ENCODE assay signal across 14 cellular contexts in the genomic region with DNA sequence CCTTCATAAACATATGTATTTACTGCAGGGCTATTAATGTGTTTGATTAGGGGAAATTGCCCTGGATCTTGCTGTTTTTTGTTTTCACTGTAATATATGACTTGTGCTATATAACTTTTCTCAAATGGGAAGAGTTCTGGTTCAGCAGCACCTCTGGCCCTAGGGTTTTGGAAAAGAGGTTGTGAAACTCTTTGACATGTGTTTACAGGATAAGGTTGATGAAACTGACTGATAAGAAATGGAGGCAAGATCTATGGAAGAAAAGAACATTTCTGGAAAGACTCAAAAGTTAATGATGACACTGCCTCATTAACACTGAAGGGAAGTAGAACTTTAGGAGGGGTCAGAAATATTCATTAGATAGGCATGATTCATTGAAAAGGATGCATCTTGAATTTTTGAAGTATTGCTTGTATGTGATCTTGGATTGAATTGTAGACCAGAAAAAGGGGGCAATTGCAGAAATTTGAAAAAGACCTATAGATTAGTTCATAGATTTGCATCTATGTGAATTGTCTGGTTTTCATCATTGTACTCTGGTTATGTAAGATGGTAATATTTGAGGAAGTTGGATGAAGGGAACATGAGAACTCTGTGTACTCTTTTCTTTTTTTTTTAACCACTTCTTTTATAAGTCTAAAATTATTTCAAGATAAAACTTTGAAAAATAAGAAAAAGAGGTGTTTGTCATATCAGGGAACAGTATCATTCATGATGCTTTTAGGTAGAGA. TPM values are rescaled to one million over a fixed set of nuclear protein-coding genes. Genes with fewer than 3 reads are reported as not detected.
DNase-seq lines count a peak whose midpoint lies in the region; ATAC-seq and TF ChIP-seq lines count a peak whose summit lies in the region.
"Had no signal": no experiment of that assay in that cellular context is flagged by ENCODE, and none has a peak within 500 bp of the region (broad histone marks: within the 10 kb centered on the region; RNA-seq: fewer than 3 reads in every experiment).

No MANE protein-coding gene starts in this region.

- H3K27me3 ChIP-seq in transverse colon, result no peaks in the 10 kb centered on the region
- H3K27me3 ChIP-seq: breast epithelium had no signal

- no peak overlapping the region for H3K4me3 ChIP-seq in transverse colon
- H3K4me3 ChIP-seq: breast epithelium had no signal

- no peak overlapping the region for H3K4me3 Mint-ChIP-seq in activated T-cell treated with anti-CD3 and anti-CD28 coated beads, Interleukin-2, amount 50 U/mL, for 72 hours
- H3K4me3 Mint-ChIP-seq in activated T-cell treated with anti-CD3 and anti-CD28 coated beads, Interleukin-2, amount 50 U/mL, for 4 hours, result no peak overlapping the region
- no peak overlapping the region for H3K4me3 Mint-ChIP-seq in mesothelial cell of epicardium
- H3K4me3 Mint-ChIP-seq: activated CD8-positive, alpha-beta T cell treated with anti-CD3 and anti-CD28 coated beads for 36 hours; activated naive CD8-positive, alpha-beta T cell treated with anti-CD3 and anti-CD28 coated beads, Interleukin-2, amount 10 ng/mL, durations not matched to agents 7 days and 5 days had no signal

- peak overlapping the region; percentile 7 to 72 (median 66) for H3K27ac ChIP-seq in transverse colon

- H3K9me3 Mint-ChIP-seq in activated T-cell treated with anti-CD3 and anti-CD28 coated beads, Interleukin-2, amount 50 U/mL, for 72 hours, result peaks cover 0 to 2% of the 10 kb centered on the region in 2 donors
- H3K9me3 Mint-ChIP-seq in activated T-cell treated with anti-CD3 and anti-CD28 coated beads, Interleukin-2, amount 50 U/mL, for 4 hours, result no peaks in the 10 kb centered on the region
- no peaks in the 10 kb centered on the region for H3K9me3 Mint-ChIP-seq in mesothelial cell of epicardium
- H3K9me3 Mint-ChIP-seq: activated CD8-positive, alpha-beta T cell treated with anti-CD3 and anti-CD28 coated beads for 36 hours; activated naive CD8-positive, alpha-beta T cell treated with anti-CD3 and anti-CD28 coated beads, Interleukin-2, amount 10 ng/mL, durations not matched to agents 7 days and 5 days had no signal

- no peak for TF ChIP-seq POLR2A in transverse colon (IDR thresholded peaks at IDR 0.05)

- H3K36me3 Mint-ChIP-seq in activated T-cell treated with anti-CD3 and anti-CD28 coated beads, Interleukin-2, amount 50 U/mL, for 72 hours (ENCODE audit: insufficient read depth in 2 of 2), result no peaks in the 10 kb centered on the region
- H3K36me3 Mint-ChIP-seq in activated T-cell treated with anti-CD3 and anti-CD28 coated beads, Interleukin-2, amount 50 U/mL, for 4 hours (ENCODE audit: insufficient read depth), result no peaks in the 10 kb centered on the region
- no peaks in the 10 kb centered on the region for H3K36me3 Mint-ChIP-seq in mesothelial cell of epicardium

- peaks cover 30 to 88% (median 54%) of the 10 kb centered on the region in 4 donors for H3K4me1 ChIP-seq in transverse colon

- no peak for DNase-seq in activated T-cell treated with anti-CD3 and anti-CD28 coated beads, Interleukin-2, amount 50 U/mL, for 72 hours
- DNase-seq in activated T-cell treated with anti-CD3 and anti-CD28 coated beads, Interleukin-2, amount 50 U/mL, for 4 hours, result no peak
- DNase-seq in SIG-M5 (lab: John Stamatoyannopoulos, UW) (peak; percentile 4), mesothelial cell of epicardium (ENCODE audit: low spot score in 2 of 2, unreplicated experiment in 2 of 2) (no peak), transverse colon (no peak), globus pallidus (ENCODE audit: low spot score) (no peak), C1 segment of cervical spinal cord (lab: John Stamatoyannopoulos, UW) (no peak), G401 (ENCODE audit: low spot score) (no peak)
- DNase-seq: activated CD8-positive, alpha-beta T cell treated with anti-CD3 and anti-CD28 coated beads for 36 hours; activated naive CD8-positive, alpha-beta T cell treated with anti-CD3 and anti-CD28 coated beads, Interleukin-2, amount 10 ng/mL, durations not matched to agents 7 days and 5 days; NCI-H2029; NCI-H526 treated with DMSO at 0.1 percent for 48 hours had no signal

- no peaks in the 10 kb centered on the region for H3K27me3 Mint-ChIP-seq in activated T-cell treated with anti-CD3 and anti-CD28 coated beads, Interleukin-2, amount 50 U/mL, for 72 hours (ENCODE audit: low read depth)
- no peaks in the 10 kb centered on the region for H3K27me3 Mint-ChIP-seq in activated T-cell treated with anti-CD3 and anti-CD28 coated beads, Interleukin-2, amount 50 U/mL, for 4 hours (ENCODE audit: low read depth)
- H3K27me3 Mint-ChIP-seq in mesothelial cell of epicardium (ENCODE audit: low read depth), result no peaks in the 10 kb centered on the region
- H3K27me3 Mint-ChIP-seq: activated CD8-positive, alpha-beta T cell treated with anti-CD3 and anti-CD28 coated beads for 36 hours; activated naive CD8-positive, alpha-beta T cell treated with anti-CD3 and anti-CD28 coated beads, Interleukin-2, amount 10 ng/mL, durations not matched to agents 7 days and 5 days had no signal

- H3K4me1 Mint-ChIP-seq in activated T-cell treated with anti-CD3 and anti-CD28 coated beads, Interleukin-2, amount 50 U/mL, for 72 hours (ENCODE audit: low read depth), result peaks cover 81% of the 10 kb centered on the region
- peaks cover 86% of the 10 kb centered on the region for H3K4me1 Mint-ChIP-seq in activated T-cell treated with anti-CD3 and anti-CD28 coated beads, Interleukin-2, amount 50 U/mL, for 4 hours (ENCODE audit: low read depth)
- H3K4me1 Mint-ChIP-seq in mesothelial cell of epicardium, result peaks cover 57% of the 10 kb centered on the region

- no peak for ATAC-seq in activated T-cell treated with anti-CD3 and anti-CD28 coated beads, Interleukin-2, amount 50 U/mL, for 72 hours (replicated peaks in 1 of 2)
- no peak for ATAC-seq in activated T-cell treated with anti-CD3 and anti-CD28 coated beads, Interleukin-2, amount 50 U/mL, for 4 hours
- ATAC-seq: activated CD8-positive, alpha-beta T cell treated with anti-CD3 and anti-CD28 coated beads for 36 hours; SK-N-SH treated with all-trans-retinoic acid at 6 μM for 48 hours had no signal

- TF ChIP-seq CTCF in mesothelial cell of epicardium (IDR thresholded peaks at IDR 0.05; ENCODE audit: unreplicated experiment) (no peak), transverse colon (IDR thresholded peaks at IDR 0.05) (no peak)

- peak overlapping the region; percentile 15 for H3K27ac Mint-ChIP-seq in activated T-cell treated with anti-CD3 and anti-CD28 coated beads, Interleukin-2, amount 50 U/mL, for 72 hours
- peak overlapping the region; percentile 1 for H3K27ac Mint-ChIP-seq in mesothelial cell of epicardium
- H3K27ac Mint-ChIP-seq: activated CD8-positive, alpha-beta T cell treated with anti-CD3 and anti-CD28 coated beads for 36 hours; activated naive CD8-positive, alpha-beta T cell treated with anti-CD3 and anti-CD28 coated beads, Interleukin-2, amount 10 ng/mL, durations not matched to agents 7 days and 5 days had no signal

- no peaks in the 10 kb centered on the region for H3K9me3 ChIP-seq in transverse colon
- H3K9me3 ChIP-seq: breast epithelium had no signal

- no peak for TF ChIP-seq EP300 in transverse colon (IDR thresholded peaks at IDR 0.05; ENCODE audit: low read depth)

- in situ Hi-C loops in transverse colon (cut with MboI; ENCODE audit: low pct_ligation_motif_present in 1 of 4, low pct_unique_long_range_greater_than_20kb in 1 of 4, low sequenced_read_pairs in 3 of 4) (no loop called here), G401 (cut with HindIII; ENCODE audit: low sequenced_read_pairs) (no loop called here)

- no peaks in the 10 kb centered on the region for H3K36me3 ChIP-seq in transverse colon
- H3K36me3 ChIP-seq: breast epithelium had no signal

- intact Hi-C loops in transverse colon (cut with DNase I; ENCODE audit: low total_unique reads), result no loop called here

RNA-seq across cellular contexts. Expression of a gene that starts 54.0 kb away (rescaled TPM):
- 10 to 100 TPM; 62.9 to 76.4 TPM for total RNA-seq in activated T-cell treated with anti-CD3 and anti-CD28 coated beads, Interleukin-2, amount 50 U/mL, for 72 hours
- total RNA-seq in activated T-cell treated with anti-CD3 and anti-CD28 coated beads, Interleukin-2, amount 50 U/mL, for 4 hours, result 1 to 10 TPM; 7.7 to 8.7 (median 7.9) TPM
- total RNA-seq in mesothelial cell of epicardium, result 133 to 148 TPM (median 146 TPM) in 3 replicates
- total RNA-seq in transverse colon, result 100 to 1,000 TPM in 1 of 4 donors, 10 to 100 TPM in 3; 42.3 to 134 (median 94.1) TPM
- not detected in 2 replicates for total RNA-seq in G401 (2014; rRNA removed; shearing (Covaris generic))

Comparison
In these comparisons a context has a peak if more than half of its experiments do, and no peak if none do; other contexts are left out.
1. RNA of a gene that starts 54.0 kb away (total RNA-seq): 133 to 148 TPM in mesothelial cell of epicardium, 42.3 to 134 TPM in transverse colon and 62.9 to 76.4 TPM in activated T-cell treated with anti-CD3 and anti-CD28 coated beads, Interleukin-2, amount 50 U/mL, for 72 hours; 7.7 to 8.7 TPM in activated T-cell treated with anti-CD3 and anti-CD28 coated beads, Interleukin-2, amount 50 U/mL, for 4 hours and not detected in G401; every median in the first group is over 4 times any median in the second.